ENCODE assay signal across 8 cellular contexts in genomic region chr17:38674013-38674748, GRCh38. TPM values are rescaled to one million over a fixed set of nuclear protein-coding genes. Genes with fewer than 3 reads are reported as not detected.
A peak's percentile ranks its signal among the peaks of the same experiment; 100 is the strongest.
DNase-seq lines count a peak whose midpoint lies in the region; ATAC-seq and TF ChIP-seq lines count a peak whose summit lies in the region.

No MANE protein-coding gene starts in this region.

- peaks cover 32% of the 10 kb centered on the region for H3K4me1 Mint-ChIP-seq in activated B cell treated with CpG ODN at 0.5 μM for 24 hours

- H3K4me3 Mint-ChIP-seq in activated B cell treated with CpG ODN at 0.5 μM for 24 hours, result peak overlapping the region; percentile 38

- DNase-seq in NCI-H748 (lab: John Stamatoyannopoulos, UW; ENCODE audit: unreplicated experiment) (peak; percentile 70), NCI-H748 treated with DMSO at 0.1 percent for 48 hours (lab: John Stamatoyannopoulos, UW) (no peak), activated B cell treated with CpG ODN at 0.5 μM for 24 hours (peak; percentile 53), fibroblast of mammary gland (ENCODE audit: low read depth) (no peak), posterior vena cava (ENCODE audit: low spot score) (peak; percentile 83), AG20443 (ENCODE audit: low spot score) (no peak)

- no peaks in the 10 kb centered on the region for H3K36me3 Mint-ChIP-seq in activated B cell treated with CpG ODN at 0.5 μM for 24 hours (ENCODE audit: low read depth)

- no peaks in the 10 kb centered on the region for H3K9me3 Mint-ChIP-seq in activated B cell treated with CpG ODN at 0.5 μM for 24 hours

- H3K27ac Mint-ChIP-seq in activated B cell treated with CpG ODN at 0.5 μM for 24 hours, result no peak overlapping the region

- POLR2A ChIA-PET in activated B cell treated with CpG ODN at 0.5 μM for 24 hours (lab: Charles Lee), result interaction anchor here (0.9 to 2.0 kb wide), 6 partner anchors 27 to 115 kb away, joined by 3 to 7 read pairs (median 4); partner anchors contain the start of gene PSMB3

- H3K4me3 ChIP-seq in fibroblast of mammary gland (ENCODE audit: control insufficient read depth, low read depth, low read length), result peak overlapping the region; percentile 29

- TF ChIP-seq CTCF in activated B cell treated with CpG ODN at 0.5 μM for 24 hours (IDR thresholded peaks at IDR 0.05) (no peak), fibroblast of mammary gland (conservative IDR thresholded peaks at IDR 0.05; ENCODE audit: control insufficient read depth, insufficient read depth, low read depth, low read length) (no peak)

- CTCF ChIA-PET in activated B cell treated with CpG ODN at 0.5 μM for 24 hours (lab: Charles Lee), result interaction anchor here (1.2 to 7.2 kb wide), 3 partner anchors 62 to 116 kb away, joined by 3 to 135 read pairs (median 3); partner anchors contain the start of gene PSMB3

- H3K27me3 Mint-ChIP-seq in activated B cell treated with CpG ODN at 0.5 μM for 24 hours, result peaks cover 37% of the 10 kb centered on the region

- intact Hi-C loops in activated B cell treated with CpG ODN at 0.5 μM for 24 hours (cut with micrococcal nuclease) (loop anchor here (1.0 to 10.0 kb wide), 4 partner anchors 73 to 481 kb away; partner anchors contain the start of gene PLXDC1), posterior vena cava (cut with DNase I) (no loop called here)

- peak; percentile 25 for ATAC-seq in HG03025 (IDR thresholded peaks at IDR 0.05; ENCODE audit: low FRiP score, unreplicated experiment)
- ATAC-seq in activated B cell treated with CpG ODN at 0.5 μM for 24 hours (ENCODE audit: low read depth), result peak; percentile 8
- ATAC-seq in HG03342 (IDR thresholded peaks at IDR 0.05; ENCODE audit: unreplicated experiment), result no peak

RNA-seq across cellular contexts. Expression of gene EPOP, which starts 0.6 kb away (rescaled TPM):
- total RNA-seq in activated B cell treated with CpG ODN at 0.5 μM for 24 hours, result 2.8 and 3.0 TPM in 2 replicates
- total RNA-seq in posterior vena cava, result 1 to 10 TPM; 1.6 to 2.6 TPM

RNA-seq across cellular contexts. Expression of gene MLLT6, which starts 30.9 kb away (rescaled TPM):
- total RNA-seq in activated B cell treated with CpG ODN at 0.5 μM for 24 hours (166 and 192 TPM in 2 replicates), posterior vena cava (10 to 100 TPM; 79.7 to 82.4 TPM)

RNA-seq across cellular contexts. Expression of gene CISD3, which starts 56.0 kb away (rescaled TPM):
- total RNA-seq in activated B cell treated with CpG ODN at 0.5 μM for 24 hours (11.2 and 12.1 TPM in 2 replicates), posterior vena cava (10 to 100 TPM; 24.7 to 27.4 TPM)

Comparison
In these comparisons a context has a peak if more than half of its experiments do, and no peak if none do; other contexts are left out.
1. DNase-seq: peak in NCI-H748 (single experiment), activated B cell treated with CpG ODN at 0.5 μM for 24 hours (single experiment) and posterior vena cava (single experiment); none in NCI-H748 treated with DMSO at 0.1 percent for 48 hours (single experiment), fibroblast of mammary gland (single experiment) and AG20443 (single experiment).